10 cellular contexts compared by ENCODE assay signal in the genomic region with DNA sequence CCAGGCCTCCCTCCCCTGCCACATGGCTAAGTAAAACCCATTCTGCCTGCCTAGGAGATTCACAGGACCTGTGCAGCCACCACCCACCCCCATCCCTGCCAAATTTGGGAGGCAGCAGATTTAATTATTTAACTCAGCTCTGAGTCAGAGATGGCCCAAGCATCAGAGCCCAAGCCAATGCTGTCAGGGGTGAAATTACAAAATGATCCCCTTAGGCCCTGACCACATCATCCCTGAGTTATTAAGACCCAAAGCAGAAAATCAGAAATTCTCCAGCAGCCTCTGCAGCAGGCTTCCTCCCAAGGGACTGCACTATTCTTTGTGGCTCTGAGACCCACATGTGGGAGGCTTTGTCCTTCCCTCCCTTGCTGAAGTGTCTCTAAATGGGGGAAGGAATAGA. TPM values are rescaled to one million over a fixed set of nuclear protein-coding genes. Genes with fewer than 3 reads are reported as not detected.
DNase-seq lines count a peak whose midpoint lies in the region; ATAC-seq lines count a peak whose summit lies in the region.
"Had no signal": no experiment of that assay in that cellular context is flagged by ENCODE, and none has a peak within 500 bp of the region (broad histone marks: within the 10 kb centered on the region; RNA-seq: fewer than 3 reads in every experiment).

No MANE protein-coding gene starts in this region.

- H3K9ac ChIP-seq in trophoblast cell (ENCODE audit: low read length), result no peak overlapping the region

- no peaks in the 10 kb centered on the region for H3K27me3 Mint-ChIP-seq in T-helper 2 cell treated with Interferon-gamma antibody and Interleukin-4, amounts not matched to agents 5 μg/mL and 100 μg/mL, for 36 hours (ENCODE audit: low read depth)

- H3K23ac ChIP-seq in trophoblast cell (ENCODE audit: low read length), result no peak overlapping the region

- H3K79me1 ChIP-seq in trophoblast cell (ENCODE audit: low read length), result no peaks in the 10 kb centered on the region

- H3K36me3 ChIP-seq in SJSA1 (no peaks in the 10 kb centered on the region), trophoblast cell (ENCODE audit: control insufficient read depth in 1 of 2, insufficient read depth in 2 of 2, low read length in 2 of 2) (no peaks in the 10 kb centered on the region)
- H3K36me3 ChIP-seq: prostate gland had no signal

- no peak overlapping the region for H2BK12ac ChIP-seq in trophoblast cell (ENCODE audit: low read length)

- H4K12ac ChIP-seq in trophoblast cell (ENCODE audit: low read depth, low read length), result no peak overlapping the region

- H3K4me3 ChIP-seq in SJSA1, result no peak overlapping the region
- no peak overlapping the region for H3K4me3 ChIP-seq in trophoblast cell (ENCODE audit: low read depth, low read length)
- H3K4me3 ChIP-seq: prostate gland had no signal

- no peak overlapping the region for H3K4ac ChIP-seq in trophoblast cell (ENCODE audit: low read depth, low read length)

- H3K14ac ChIP-seq in trophoblast cell (ENCODE audit: low read length), result no peak overlapping the region

- no peaks in the 10 kb centered on the region for H3K27me3 ChIP-seq in SJSA1 (replicated peaks)
- H3K27me3 ChIP-seq in trophoblast cell (ENCODE audit: insufficient read depth, low read length), result no peaks in the 10 kb centered on the region

- no peak overlapping the region for H3K27ac Mint-ChIP-seq in T-helper 2 cell treated with Interferon-gamma antibody and Interleukin-4, amounts not matched to agents 5 μg/mL and 100 μg/mL, for 36 hours

- H3K9me3 Mint-ChIP-seq in T-helper 2 cell treated with Interferon-gamma antibody and Interleukin-4, amounts not matched to agents 5 μg/mL and 100 μg/mL, for 36 hours, result no peaks in the 10 kb centered on the region

- ATAC-seq in HG02870 (IDR thresholded peaks at IDR 0.05; ENCODE audit: unreplicated experiment) (no peak), HG02678 (IDR thresholded peaks at IDR 0.05; ENCODE audit: unreplicated experiment) (no peak)

- no peak overlapping the region for H2AK5ac ChIP-seq in trophoblast cell (ENCODE audit: low read length)

- H3K4me3 Mint-ChIP-seq in T-helper 2 cell treated with Interferon-gamma antibody and Interleukin-4, amounts not matched to agents 5 μg/mL and 100 μg/mL, for 36 hours, result no peak overlapping the region

- no peak overlapping the region for H2BK5ac ChIP-seq in trophoblast cell (ENCODE audit: low read depth, low read length, poor library complexity)

- H3K79me2 ChIP-seq in trophoblast cell (ENCODE audit: control insufficient read depth, insufficient read depth, low read length, poor library complexity), result peaks cover 1% of the 10 kb centered on the region

- no peak overlapping the region for H2BK120ac ChIP-seq in trophoblast cell (ENCODE audit: insufficient read depth, low read length, poor library complexity)

- H3K27ac ChIP-seq in SJSA1 (peak overlapping the region; percentile 2; the same call in 1 of the 2 replicates), trophoblast cell (ENCODE audit: low read depth, low read length) (no peak overlapping the region)
- H3K27ac ChIP-seq: prostate gland had no signal

- no peak overlapping the region for H3K18ac ChIP-seq in trophoblast cell (ENCODE audit: low read length)

- peaks cover 48% of the 10 kb centered on the region for H3K4me1 ChIP-seq in SJSA1 (replicated peaks)
- H3K4me1 ChIP-seq in trophoblast cell (ENCODE audit: control insufficient read depth in 1 of 2, insufficient read depth in 2 of 2, low read length in 2 of 2), result peaks cover 9 to 16% of the 10 kb centered on the region in 2 experiments
- H3K4me1 ChIP-seq: prostate gland had no signal

- no peak overlapping the region for H4K8ac ChIP-seq in trophoblast cell (ENCODE audit: low read depth, low read length)

- peaks cover 45% of the 10 kb centered on the region for H3K4me1 Mint-ChIP-seq in T-helper 2 cell treated with Interferon-gamma antibody and Interleukin-4, amounts not matched to agents 5 μg/mL and 100 μg/mL, for 36 hours (ENCODE audit: low read depth)

- H3K9me3 ChIP-seq in SJSA1 (replicated peaks), result no peaks in the 10 kb centered on the region
- H3K9me3 ChIP-seq in trophoblast cell (ENCODE audit: insufficient read depth, low read depth, low read length), result no peaks in the 10 kb centered on the region
- H3K9me3 ChIP-seq: prostate gland had no signal

- no peaks in the 10 kb centered on the region for H3K36me3 Mint-ChIP-seq in T-helper 2 cell treated with Interferon-gamma antibody and Interleukin-4, amounts not matched to agents 5 μg/mL and 100 μg/mL, for 36 hours (ENCODE audit: low read depth)

- no peak overlapping the region for H2AFZ ChIP-seq in trophoblast cell (ENCODE audit: insufficient read depth, low read length, poor library complexity)

- no peak overlapping the region for H3K4me2 ChIP-seq in trophoblast cell (ENCODE audit: low read length)

- H4K91ac ChIP-seq in trophoblast cell (ENCODE audit: low read depth, low read length), result no peak overlapping the region

- DNase-seq in COLO829 (ENCODE audit: low spot score), result peak; percentile 20
- peak; percentile 59 to 71 for DNase-seq in SJSA1 (ENCODE audit: low read depth in 1 of 2, low spot score in 2 of 2)
- peak; percentile 89 for DNase-seq in fibroblast of the conjunctiva (ENCODE audit: low read depth)
- DNase-seq in trophoblast cell, result peak; percentile 28 to 29
- no peak for DNase-seq in T-helper 2 cell treated with Interferon-gamma antibody and Interleukin-4, amounts not matched to agents 5 μg/mL and 100 μg/mL, for 36 hours (ENCODE audit: low spot score)
- no peak for DNase-seq in NCI-H2196 (lab: John Stamatoyannopoulos, UW; ENCODE audit: unreplicated experiment)
- DNase-seq: effector CD4-positive, alpha-beta T cell had no signal

RNA-seq across cellular contexts. Expression of gene RRAS2, which starts 52.8 kb away (rescaled TPM):
- total RNA-seq in SJSA1 (2014; rRNA removed; shearing (Covaris generic)), result 159 and 200 TPM in 2 replicates
- polyA plus RNA-seq in trophoblast cell (2013), result 51.8 and 54.1 TPM in 2 replicates

Comparison
In these comparisons a context has a peak if more than half of its experiments do, and no peak if none do; other contexts are left out.
1. DNase-seq: peak in COLO829 (single experiment), SJSA1 (2 of 2), fibroblast of the conjunctiva (single experiment) and trophoblast cell (2 of 2); none in T-helper 2 cell treated with Interferon-gamma antibody and Interleukin-4, amounts not matched to agents 5 μg/mL and 100 μg/mL, for 36 hours (single experiment) and NCI-H2196 (single experiment).